In the genomic region with DNA sequence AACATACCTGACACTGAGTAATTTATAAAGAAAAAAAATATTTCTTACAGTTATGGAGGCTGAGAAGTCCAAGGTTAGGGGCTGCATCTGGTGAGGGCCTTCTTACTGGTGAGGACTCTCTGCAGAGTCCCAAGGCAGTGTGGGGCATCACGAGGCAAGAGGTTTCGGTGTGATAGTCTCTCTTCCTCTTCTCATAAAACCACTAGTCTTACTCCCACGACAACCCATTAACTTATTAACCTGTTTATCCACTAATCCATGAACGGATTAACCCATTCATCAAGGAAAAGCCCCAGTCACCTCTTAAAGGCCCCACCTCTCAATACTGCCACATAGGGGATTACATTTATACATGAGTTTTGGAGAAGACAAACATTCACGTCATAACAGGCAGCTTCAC, we compare ENCODE assay signal across 1 cellular context.
A peak's percentile ranks its signal among the peaks of the same experiment; 100 is the strongest.
TF ChIP-seq lines count a peak whose summit lies in the region.

No MANE protein-coding gene starts in this region.

TF ChIP-seq in HepG2, 621 proteins besides CTCF, POLR2A, EP300 and RAD21:
- no peak for TF ChIP-seq WIZ (CRISPR knock-in tag; IDR thresholded peaks at IDR 0.05)
- TF ChIP-seq CREB1 (IDR thresholded peaks at IDR 0.05): peak; percentile 42; the same call in 1 of the 2 replicates
- TF ChIP-seq CREB1 (CRISPR knock-in tag; IDR thresholded peaks at IDR 0.05): no peak
